In the genomic region with DNA sequence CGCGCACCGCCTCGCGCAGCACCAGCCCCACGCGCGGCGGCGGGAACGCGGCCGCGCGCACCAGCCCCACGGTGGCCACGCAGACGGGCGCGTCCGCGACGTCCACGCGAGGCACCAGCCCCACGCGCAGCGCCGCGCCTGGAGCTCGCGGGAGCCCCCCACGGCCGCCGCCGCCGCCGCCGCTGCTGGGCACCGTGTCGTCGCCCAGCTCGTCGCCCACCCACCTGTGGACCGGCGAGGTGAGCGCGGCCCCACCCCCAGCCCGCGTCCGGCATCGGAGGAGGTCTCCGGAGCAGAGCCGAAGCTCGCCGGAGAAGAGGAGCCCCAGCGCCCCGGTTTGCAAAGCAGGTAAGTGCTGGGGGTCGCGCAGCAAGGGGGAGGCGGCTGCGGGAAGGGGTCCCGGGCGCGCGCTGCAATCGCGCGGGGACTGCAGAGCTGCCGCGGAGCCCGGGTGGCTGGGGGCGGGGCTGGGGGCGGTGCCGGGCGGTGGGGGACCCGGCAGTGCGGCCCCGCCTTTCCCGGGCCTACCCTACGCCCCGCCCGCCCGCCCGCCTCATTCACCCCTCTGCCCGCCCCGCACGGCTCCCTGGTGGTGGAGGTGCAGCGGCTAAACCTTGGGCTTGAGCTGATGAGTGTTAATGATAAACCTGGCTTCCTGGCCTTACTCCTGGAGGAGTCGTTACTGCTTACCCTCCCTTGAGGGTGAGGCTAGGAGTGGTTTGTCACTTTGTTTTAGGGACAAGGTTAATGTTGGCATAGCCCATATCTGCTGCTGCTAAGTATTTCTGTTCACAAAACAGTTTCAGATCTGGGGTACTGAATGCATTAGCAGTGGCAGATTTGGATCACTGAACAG, we compare ENCODE assay signal across 8 cellular contexts. TPM values are rescaled to one million over a fixed set of nuclear protein-coding genes. Genes with fewer than 3 reads are reported as not detected.
A peak's percentile ranks its signal among the peaks of the same experiment; 100 is the strongest.
DNase-seq lines count a peak whose midpoint lies in the region; ATAC-seq and TF ChIP-seq lines count a peak whose summit lies in the region.

No MANE protein-coding gene starts in this region.

- no peaks in the 10 kb centered on the region for H3K9me3 ChIP-seq in parathyroid adenoma (ENCODE audit: control insufficient read depth, low read length)
- no peaks in the 10 kb centered on the region for H3K9me3 ChIP-seq in tibial nerve

- H3K9ac ChIP-seq in parathyroid adenoma = no peak overlapping the region

- H3K4me1 ChIP-seq in parathyroid adenoma (peaks cover 6% of the 10 kb centered on the region), tibial nerve (peaks cover 0 to 29% (median 8%) of the 10 kb centered on the region in 4 donors)

- H3K4me3 Mint-ChIP-seq in HFFc6 = peak overlapping the region; percentile 54
- peak overlapping the region; percentile 97 for H3K4me3 Mint-ChIP-seq in activated naive CD8-positive, alpha-beta T cell

- H3K27ac Mint-ChIP-seq in HFFc6 = peak overlapping the region; percentile 20; the same call in 1 of the 2 replicates
- peak overlapping the region; percentile 97 for H3K27ac Mint-ChIP-seq in activated naive CD8-positive, alpha-beta T cell

- peaks cover 7% of the 10 kb centered on the region for H3K79me2 ChIP-seq in parathyroid adenoma

- WGBS in tibial nerve, 2 donors = 0% methylated on average over 12 to 27 of the region's 90 CpGs

- TF ChIP-seq EP300 in tibial nerve (IDR thresholded peaks at IDR 0.05) = peak in 1 of 2 donors; percentile 24

- TF ChIP-seq POLR2A in tibial nerve (IDR thresholded peaks at IDR 0.05) = no peak

- H3K4me3 ChIP-seq in GM12864 (ENCODE audit: low read depth, low read length) (peak overlapping the region; percentile 96), parathyroid adenoma (ENCODE audit: low read depth, low read length) (peak overlapping the region; percentile 62), tibial nerve (peak overlapping the region; percentile 60 to 99 (median 93))

- peak overlapping the region; percentile 88 for H2AFZ ChIP-seq in parathyroid adenoma

- H3K36me3 Mint-ChIP-seq in HFFc6 (ENCODE audit: low read depth) = no peaks in the 10 kb centered on the region
- no peaks in the 10 kb centered on the region for H3K36me3 Mint-ChIP-seq in activated naive CD8-positive, alpha-beta T cell

- H3K27ac ChIP-seq in parathyroid adenoma (peak overlapping the region; percentile 92), tibial nerve (peak overlapping the region; percentile 86 to 97 (median 94))

- peak; percentile 7 for TF ChIP-seq CTCF in GM12864 (IDR thresholded peaks at IDR 0.05; ENCODE audit: low read depth, low read length, missing control alignments)
- TF ChIP-seq CTCF in HFFc6 (IDR thresholded peaks at IDR 0.05) = no peak
- TF ChIP-seq CTCF in parathyroid adenoma (IDR thresholded peaks at IDR 0.05) = no peak
- peak in 1 of 5 experiments; percentile 15 for TF ChIP-seq CTCF in tibial nerve (IDR thresholded peaks at IDR 0.05)

- peak; percentile 75 for ATAC-seq in Right ventricle myocardium inferior

- intact Hi-C loops in Right ventricle myocardium inferior (cut with DNase I) = loop anchor here (10.0 kb wide), 1 partner anchor 379 kb away; the partner anchor contains the start of gene NBEAL1

- peak; percentile 39 for DNase-seq in GM12864 (ENCODE audit: low read depth)
- peak; percentile 28 for DNase-seq in HFFc6
- DNase-seq in MV-4-11 (lab: John Stamatoyannopoulos, UW) = peak; percentile 50
- peak; percentile 51 for DNase-seq in SKM-1 (lab: John Stamatoyannopoulos, UW; ENCODE audit: unreplicated experiment)
- DNase-seq in Right ventricle myocardium inferior (ENCODE audit: missing footprints) = peak; percentile 89
- DNase-seq in tibial nerve (ENCODE audit: low spot score in 2 of 2) = peak; percentile 50 to 55

- no peaks in the 10 kb centered on the region for H3K9me3 Mint-ChIP-seq in HFFc6
- no peaks in the 10 kb centered on the region for H3K9me3 Mint-ChIP-seq in activated naive CD8-positive, alpha-beta T cell (ENCODE audit: low read depth)

- peaks cover 20% of the 10 kb centered on the region for H3K4me1 Mint-ChIP-seq in HFFc6 (ENCODE audit: low read depth)
- peaks cover 67% of the 10 kb centered on the region for H3K4me1 Mint-ChIP-seq in activated naive CD8-positive, alpha-beta T cell (ENCODE audit: low read depth)

- no peaks in the 10 kb centered on the region; the same call in none of the 2 replicates for H3K27me3 Mint-ChIP-seq in HFFc6 (ENCODE audit: insufficient read depth)
- no peaks in the 10 kb centered on the region for H3K27me3 Mint-ChIP-seq in activated naive CD8-positive, alpha-beta T cell

- H3K4me2 ChIP-seq in parathyroid adenoma (ENCODE audit: low read length) = peak overlapping the region; percentile 71

- H3K36me3 ChIP-seq in parathyroid adenoma (ENCODE audit: control insufficient read depth, insufficient read depth, low read length) = no peaks in the 10 kb centered on the region
- H3K36me3 ChIP-seq in tibial nerve = no peaks in the 10 kb centered on the region

- no peaks in the 10 kb centered on the region for H3K27me3 ChIP-seq in parathyroid adenoma (ENCODE audit: control insufficient read depth, insufficient read depth, low read length)
- H3K27me3 ChIP-seq in tibial nerve = no peaks in the 10 kb centered on the region

RNA-seq across cellular contexts. Expression of gene FAM117B, which starts 0.9 kb away (rescaled TPM):
- 1 to 10 TPM in 1 of 6 experiments, under 1 TPM in 5; 0.55 to 1.2 (median 0.87) TPM for total RNA-seq in HFFc6 (2021; fragmentation: NEBNext Ultra II Directional; extraction: Animal tissue kit (Norgen Biotek cat#: 25700))
- total RNA-seq in Right ventricle myocardium inferior (2.4 TPM), tibial nerve (10 to 100 TPM in 3 of 4 donors, 1 to 10 TPM in 1; 9.2 to 17.5 (median 12.5) TPM)

Comparison
In these comparisons a context has a peak if more than half of its experiments do, and no peak if none do; other contexts are left out.
1. Peak in every context shown above with its lines: DNase-seq, ATAC-seq, H3K4me3 ChIP-seq and H3K27ac ChIP-seq.
2. DNase-seq: peak in every context shown above with its lines; median percentile 89 in Right ventricle myocardium inferior; 52 in tibial nerve; 51 in SKM-1; 50 in MV-4-11; 39 in GM12864; 28 in HFFc6.